ENCODE assay signal across 9 cellular contexts in the genomic region with DNA sequence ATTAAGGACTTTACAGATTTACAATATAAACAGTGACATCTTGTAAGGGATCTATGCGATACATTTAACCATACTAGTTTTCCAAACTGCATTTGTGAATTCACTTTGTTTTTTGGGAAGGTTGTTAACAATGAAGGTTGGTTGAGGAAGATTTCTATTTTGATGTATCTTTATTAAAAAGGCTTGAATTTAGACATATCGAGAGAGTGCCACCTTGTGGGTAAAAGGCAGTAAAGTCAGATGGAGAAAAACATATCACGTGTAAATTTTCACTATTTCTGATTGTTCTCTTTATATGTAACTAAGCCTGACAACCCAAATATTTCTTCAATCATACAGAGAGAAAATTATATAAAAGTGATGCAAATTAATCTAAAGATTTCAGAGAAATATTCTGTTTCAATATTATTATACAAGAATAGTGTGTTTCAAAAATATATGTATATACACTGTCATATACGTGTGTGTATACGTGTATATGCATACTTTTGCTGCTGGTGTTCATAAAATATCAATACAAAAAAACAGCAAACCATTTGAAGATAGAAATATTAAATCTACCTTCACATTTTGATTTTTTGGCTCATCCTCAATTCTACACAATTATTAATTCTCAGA.
A peak's percentile ranks its signal among the peaks of the same experiment; 100 is the strongest.
DNase-seq lines count a peak whose midpoint lies in the region; ATAC-seq, FAIRE-seq and TF ChIP-seq lines count a peak whose summit lies in the region.
"Had no signal": no experiment of that assay in that cellular context is flagged by ENCODE, and none has a peak within 500 bp of the region (broad histone marks: within the 10 kb centered on the region; RNA-seq: fewer than 3 reads in every experiment).

No MANE protein-coding gene starts in this region.

- no peak overlapping the region for H3K4ac ChIP-seq in H1 (replicated peaks; ENCODE audit: insufficient read length, low read depth, low read length)

- H4K8ac ChIP-seq in H1 (ENCODE audit: extremely low read depth, insufficient read depth, low read length), result no peak overlapping the region

- no peaks in the 10 kb centered on the region for H3K4me1 ChIP-seq in MM.1S (ENCODE audit: low read length)
- no peaks in the 10 kb centered on the region for H3K4me1 ChIP-seq in H1 (replicated peaks in 1 of 4; ENCODE audit: control insufficient read depth in 3 of 4, insufficient read depth in 4 of 4, low read length in 3 of 4)

- H4K20me1 ChIP-seq in MM.1S (ENCODE audit: insufficient read depth, low read length), result no peaks in the 10 kb centered on the region
- no peaks in the 10 kb centered on the region for H4K20me1 ChIP-seq in H1 (replicated peaks in 1 of 2; ENCODE audit: control insufficient read depth in 1 of 2, insufficient read depth in 2 of 2, low read length in 2 of 2)

- H3K79me2 ChIP-seq in MM.1S (ENCODE audit: low read length), result no peaks in the 10 kb centered on the region
- H3K79me2 ChIP-seq in H1 (ENCODE audit: control insufficient read depth in 1 of 2, insufficient read depth in 2 of 2, low read length in 2 of 2), result no peaks in the 10 kb centered on the region

- CTCF ChIA-PET in H1 (lab: Charles Lee; ENCODE audit: partially characterized antibody), result interaction anchor here (1.0 to 1.5 kb wide), 6 partner anchors 10 to 226 kb away, joined by 3 to 5 read pairs (median 3); no protein-coding TSS in a partner anchor

- H2BK15ac ChIP-seq in H1 (ENCODE audit: low read length), result no peak overlapping the region

- H2BK5ac ChIP-seq in H1 (ENCODE audit: low read depth, low read length), result no peak overlapping the region

- TF ChIP-seq EP300 in H1 (IDR thresholded peaks at IDR 0.05; ENCODE audit: borderline replicate concordance in 1 of 2, low read depth in 2 of 2, low read length in 2 of 2), result no peak

- no peak overlapping the region for H3K23ac ChIP-seq in H1 (ENCODE audit: insufficient read length)

- H3K9me2 ChIP-seq in MM.1S (replicated peaks; ENCODE audit: insufficient read depth, low read length), result no peaks in the 10 kb centered on the region

- H3K36me3 ChIP-seq in MM.1S (replicated peaks; ENCODE audit: insufficient read depth, low read length) (no peaks in the 10 kb centered on the region), H1 (ENCODE audit: control insufficient read depth in 2 of 4, insufficient read depth in 4 of 4, low read length in 3 of 4) (no peaks in the 10 kb centered on the region)

- no peak overlapping the region for H3K27ac ChIP-seq in MM.1S (ENCODE audit: low read length)
- no peak overlapping the region for H3K27ac ChIP-seq in H1 (ENCODE audit: low read depth, low read length)

- no peak for ATAC-seq in GM21528 (IDR thresholded peaks at IDR 0.05; ENCODE audit: low FRiP score, unreplicated experiment)
- no peak for ATAC-seq in activated naive CD8-positive, alpha-beta T cell treated with anti-CD3 and anti-CD28 coated beads, Interleukin-2, amount 50 U/mL, for 24 hours
- no peak for ATAC-seq in HG03520 (IDR thresholded peaks at IDR 0.05; ENCODE audit: unreplicated experiment)
- ATAC-seq in GM21717 (IDR thresholded peaks at IDR 0.05; ENCODE audit: unreplicated experiment), result no peak

- FAIRE-seq in H1 (lab: Jason Lieb, UNC), result no peak

- H3K79me1 ChIP-seq in H1 (ENCODE audit: low read depth, low read length), result no peaks in the 10 kb centered on the region

- H3K4me3 Mint-ChIP-seq in activated naive CD8-positive, alpha-beta T cell treated with anti-CD3 and anti-CD28 coated beads, Interleukin-2, amount 50 U/mL, for 24 hours, result no peak overlapping the region

- no peak overlapping the region for H4K91ac ChIP-seq in H1 (replicated peaks; ENCODE audit: insufficient read length, low read length)

- no peak overlapping the region for H3K4me2 ChIP-seq in MM.1S (ENCODE audit: low read depth, low read length)
- H3K4me2 ChIP-seq in H1 (ENCODE audit: insufficient read depth in 1 of 2, low read depth in 2 of 2, low read length in 2 of 2), result no peak overlapping the region

- DNase-seq in MM.1S, result peak; percentile 21
- DNase-seq in H1 (ENCODE audit: low read depth in 1 of 2, low spot score in 2 of 2), result no peak
- peak; percentile 55 for DNase-seq in pons (ENCODE audit: low spot score)
- no peak for DNase-seq in activated naive CD8-positive, alpha-beta T cell treated with anti-CD3 and anti-CD28 coated beads, Interleukin-2, amount 50 U/mL, for 24 hours
- DNase-seq: stimulated activated CD4-positive, alpha-beta T cell treated with anti-CD3 and anti-CD28 coated beads, Interleukin-12 subunit alpha, Interleukin-12 subunit beta, amount 100 ng/mL, for 4 hours had no signal

- no peak overlapping the region for H2AK5ac ChIP-seq in H1 (ENCODE audit: low read depth, low read length)

- H3K27ac Mint-ChIP-seq in activated naive CD8-positive, alpha-beta T cell treated with anti-CD3 and anti-CD28 coated beads, Interleukin-2, amount 50 U/mL, for 24 hours, result no peak overlapping the region

- peak in 1 of 2 experiments; percentile 67 for TF ChIP-seq RAD21 in H1 (IDR thresholded peaks at IDR 0.05 in 1 of 2, conservative IDR thresholded peaks at IDR 0.05 in 1 of 2; ENCODE audit: low read depth in 2 of 2, low read length in 2 of 2)

- H3K18ac ChIP-seq in H1 (ENCODE audit: extremely low read depth, low read length), result no peak overlapping the region

- no peaks in the 10 kb centered on the region for H3K27me3 Mint-ChIP-seq in activated naive CD8-positive, alpha-beta T cell treated with anti-CD3 and anti-CD28 coated beads, Interleukin-2, amount 50 U/mL, for 24 hours

- no peak overlapping the region for H2BK20ac ChIP-seq in H1 (ENCODE audit: low read length)

- H2AFZ ChIP-seq in MM.1S (ENCODE audit: low read length) (no peak overlapping the region), H1 (ENCODE audit: low read length) (no peak overlapping the region)

- no peak overlapping the region for H3K4me3 ChIP-seq in MM.1S (ENCODE audit: low read length)
- no peak overlapping the region for H3K4me3 ChIP-seq in H1 (ENCODE audit: extremely low read depth in 1 of 4, insufficient read depth in 2 of 4, low read depth in 3 of 4, low read length in 4 of 4)

- no peaks in the 10 kb centered on the region for H3K4me1 Mint-ChIP-seq in activated naive CD8-positive, alpha-beta T cell treated with anti-CD3 and anti-CD28 coated beads, Interleukin-2, amount 50 U/mL, for 24 hours

- POLR2A ChIA-PET in H1 (lab: Charles Lee; ENCODE audit: partially characterized antibody), result no interaction called here

- H2BK12ac ChIP-seq in H1 (ENCODE audit: low read depth, low read length), result no peak overlapping the region

- no peaks in the 10 kb centered on the region for H3K9me3 ChIP-seq in MM.1S (replicated peaks; ENCODE audit: insufficient read depth, low read length)
- no peaks in the 10 kb centered on the region for H3K9me3 ChIP-seq in H1 (ENCODE audit: insufficient read depth in 2 of 2, low read depth in 1 of 2, low read length in 1 of 2)

- H3K9ac ChIP-seq in MM.1S (ENCODE audit: low read length) (no peak overlapping the region), H1 (replicated peaks in 1 of 4; ENCODE audit: extremely low read depth in 1 of 4, low read depth in 3 of 4, low read length in 3 of 4) (no peak overlapping the region)

- no peaks in the 10 kb centered on the region for H3K36me3 Mint-ChIP-seq in activated naive CD8-positive, alpha-beta T cell treated with anti-CD3 and anti-CD28 coated beads, Interleukin-2, amount 50 U/mL, for 24 hours (ENCODE audit: low read depth)

- no peaks in the 10 kb centered on the region for H3K23me2 ChIP-seq in H1 (ENCODE audit: low read depth, low read length)

- H3K9me3 Mint-ChIP-seq in activated naive CD8-positive, alpha-beta T cell treated with anti-CD3 and anti-CD28 coated beads, Interleukin-2, amount 50 U/mL, for 24 hours, result no peaks in the 10 kb centered on the region

- WGBS in H1 (ENCODE audit: extremely low coverage in 1 of 2, insufficient coverage in 1 of 2, insufficient read length in 1 of 2, insufficient replicate concordance in 2 of 2, low coverage in 1 of 2, low lambda C conversion rate in 2 of 2, missing lambda C conversion rate in 1 of 2), 2 experiments, result 58% methylated on average over 5 of the region's 5 CpGs; no CpG with 5 or more reads in 1 of the 2 experiments

- no peak overlapping the region for H4K5ac ChIP-seq in H1 (ENCODE audit: insufficient read length, low read depth, low read length)

- no peak for TF ChIP-seq POLR2A in H1 (IDR thresholded peaks at IDR 0.05; ENCODE audit: control extremely low read depth in 1 of 2, low read depth in 2 of 2, low read length in 2 of 2)

- TF ChIP-seq CTCF in GM12872 (IDR thresholded peaks at IDR 0.05; ENCODE audit: insufficient read depth, low read depth, low read length), result peak; percentile 27; the same call in 1 of the 3 replicates
- TF ChIP-seq CTCF in MM.1S (IDR thresholded peaks at IDR 0.05; ENCODE audit: low read length), result peak; percentile 56
- peak in 2 of 3 experiments; percentile 16 to 46; a peak in 2 of 4 replicates for TF ChIP-seq CTCF in H1 (IDR thresholded peaks at IDR 0.05; ENCODE audit: control extremely low read depth in 1 of 3, insufficient read depth in 1 of 3, low read depth in 1 of 3, low read length in 3 of 3)

- H3K14ac ChIP-seq in H1 (ENCODE audit: insufficient read length), result no peak overlapping the region

- H2BK120ac ChIP-seq in H1 (replicated peaks; ENCODE audit: low read depth, low read length), result no peak overlapping the region

- no peaks in the 10 kb centered on the region for H3F3A ChIP-seq in MM.1S (ENCODE audit: insufficient read depth, low read length)

- H3K27me3 ChIP-seq in MM.1S (replicated peaks; ENCODE audit: insufficient read depth, low read length) (no peaks in the 10 kb centered on the region), H1 (replicated peaks in 1 of 4; ENCODE audit: control insufficient read depth in 3 of 4, extremely low read depth in 1 of 4, insufficient read depth in 3 of 4, low read length in 3 of 4) (no peaks in the 10 kb centered on the region)

- H3K56ac ChIP-seq in H1 (replicated peaks; ENCODE audit: insufficient read length, low read depth, low read length), result no peak overlapping the region

TF ChIP-seq in H1, 55 proteins besides CTCF, POLR2A, EP300 and RAD21:
- TF ChIP-seq BRCA1 (IDR thresholded peaks at IDR 0.05; ENCODE audit: low read depth, low read length) (no peak), SIRT6 (IDR thresholded peaks at IDR 0.05; ENCODE audit: low read length) (no peak), SUZ12 (IDR thresholded peaks at IDR 0.05; ENCODE audit: low read length) (no peak)

Comparison
In these comparisons a context has a peak if more than half of its experiments do, and no peak if none do; other contexts are left out.
1. DNase-seq: peak in MM.1S (single experiment) and pons (single experiment); none in H1 (0 of 2) and activated naive CD8-positive, alpha-beta T cell treated with anti-CD3 and anti-CD28 coated beads, Interleukin-2, amount 50 U/mL, for 24 hours (single experiment).
2. Peak in every context shown above with its lines, with median percentiles within 50 percentile points of each other: CTCF ChIP-seq.